ENCODE assay signal across 8 cellular contexts in genomic region chr17:30378191-30378796, GRCh38. TPM values are rescaled to one million over a fixed set of nuclear protein-coding genes. Genes with fewer than 3 reads are reported as not detected.
DNase-seq lines count a peak whose midpoint lies in the region; ATAC-seq and TF ChIP-seq lines count a peak whose summit lies in the region.

No MANE protein-coding gene starts in this region.

- no peaks in the 10 kb centered on the region for H3K9me3 ChIP-seq in BLaER1
- H3K9me3 ChIP-seq in mucosa of stomach (ENCODE audit: control insufficient read depth, low read length) = no peaks in the 10 kb centered on the region
- no peaks in the 10 kb centered on the region for H3K9me3 ChIP-seq in stomach

- TF ChIP-seq CTCF in stomach (IDR thresholded peaks at IDR 0.05) = no peak

- peaks cover 43% of the 10 kb centered on the region for H4K20me1 ChIP-seq in BLaER1

- peak overlapping the region; percentile 84 for H3K9ac ChIP-seq in BLaER1
- peak overlapping the region; percentile 68 for H3K9ac ChIP-seq in mucosa of stomach (ENCODE audit: low read length)

- peak overlapping the region; percentile 92 for H3K4me2 ChIP-seq in BLaER1

- 5 to 7% (median 6%) methylated on average over 32 of the region's 32 CpGs for WGBS in stomach, 5 donors

- H3K4me3 ChIP-seq in BLaER1 (peak overlapping the region; percentile 92), mucosa of stomach (ENCODE audit: low read length) (peak overlapping the region; percentile 66), stomach (peak overlapping the region; percentile 66 to 94 (median 92))

- peak; percentile 7 for ATAC-seq in HG02763 (IDR thresholded peaks at IDR 0.05; ENCODE audit: unreplicated experiment)

- peaks cover 36% of the 10 kb centered on the region for H3K27me3 ChIP-seq in BLaER1
- H3K27me3 ChIP-seq in mucosa of stomach (ENCODE audit: control insufficient read depth, insufficient read depth, low read length) = no peaks in the 10 kb centered on the region
- no peaks in the 10 kb centered on the region for H3K27me3 ChIP-seq in stomach

- H3K27ac ChIP-seq in BLaER1 (no peak overlapping the region), stomach (peak overlapping the region in 4 of 5 donors; percentile 86 to 93 (median 92))

- no peak for TF ChIP-seq EP300 in stomach (IDR thresholded peaks at IDR 0.05)

- H3K4me1 ChIP-seq in BLaER1 (peaks cover 41% of the 10 kb centered on the region), mucosa of stomach (ENCODE audit: control insufficient read depth, insufficient read depth, low read length) (peaks cover 19% of the 10 kb centered on the region), stomach (peaks cover 23 to 66% (median 47%) of the 10 kb centered on the region in 4 donors)

- intact Hi-C loops in stomach (cut with DNase I; ENCODE audit: low total_unique reads) = no loop called here

- peak; percentile 35 to 39 for DNase-seq in activated CD4-positive, alpha-beta T cell treated with anti-CD3 and anti-CD28 coated beads, Interleukin-2, amount 50 U/mL, for 24 hours (ENCODE audit: low read depth in 1 of 2, low spot score in 1 of 2)
- DNase-seq in effector CD8-positive, alpha-beta T cell (lab: John Stamatoyannopoulos, UW) = peak; percentile 26
- peak; percentile 40 for DNase-seq in stomach
- no peak for DNase-seq in LoVo (ENCODE audit: low spot score)
- DNase-seq in NCI-H2171 (lab: John Stamatoyannopoulos, UW) = no peak

- TF ChIP-seq POLR2A in stomach (IDR thresholded peaks at IDR 0.05) = no peak

- H3K36me3 ChIP-seq in BLaER1 = no peaks in the 10 kb centered on the region
- no peaks in the 10 kb centered on the region for H3K36me3 ChIP-seq in mucosa of stomach (ENCODE audit: control insufficient read depth, insufficient read depth, low read length)
- no peaks in the 10 kb centered on the region for H3K36me3 ChIP-seq in stomach

RNA-seq across cellular contexts. Expression of gene CPD, which starts 0.4 kb away (rescaled TPM):
- total RNA-seq in stomach = 100 to 1,000 TPM in 1 of 5 donors, 10 to 100 TPM in 4; 19.8 to 278 (median 52.9) TPM
- polyA plus RNA-seq in stomach = 1 to 10 TPM; 4.1 to 8.0 (median 6.8) TPM

RNA-seq across cellular contexts. Expression of gene TMIGD1, which starts 44.4 kb away (rescaled TPM):
- 1 to 10 TPM in 1 of 5 donors, not detected in 4; 1.1 TPM for total RNA-seq in stomach
- polyA plus RNA-seq in stomach = not detected

Comparison
In these comparisons a context has a peak if more than half of its experiments do, and no peak if none do; other contexts are left out.
1. DNase-seq: peak in activated CD4-positive, alpha-beta T cell treated with anti-CD3 and anti-CD28 coated beads, Interleukin-2, amount 50 U/mL, for 24 hours (2 of 2), effector CD8-positive, alpha-beta T cell (single experiment) and stomach (single experiment); none in LoVo (single experiment) and NCI-H2171 (single experiment).
2. Peak in every context shown above with its lines, with median percentiles within 50 percentile points of each other: H3K4me3 ChIP-seq.